1 cellular context compared by ENCODE assay signal in genomic region chr11:6794637-6795036, GRCh38.
TF ChIP-seq lines count a peak whose summit lies in the region.

No MANE protein-coding gene starts in this region.

TF ChIP-seq in K562, 482 proteins besides CTCF, POLR2A, EP300 and RAD21:
- TF ChIP-seq CEBPB (tag; IDR thresholded peaks at IDR 0.05) (0 out of 2 replicates have a peak, but pooled peaks have one; percentile 8), ARNT (IDR thresholded peaks at IDR 0.05) (no peak), ZBTB34 (CRISPR knock-in tag; IDR thresholded peaks at IDR 0.05) (no peak), HLTF (IDR thresholded peaks at IDR 0.05) (no peak), SP1 (CRISPR knock-in tag; IDR thresholded peaks at IDR 0.05) (no peak), DMBX1 (CRISPR knock-in tag; IDR thresholded peaks at IDR 0.05; ENCODE audit: borderline replicate concordance) (no peak)
TF ChIP-seq in K562: peak in this region for 1.
